Comparison of ENCODE assay signal across 16 cellular contexts in genomic region chr9:38107811-38108304, GRCh38. TPM values are rescaled to one million over a fixed set of nuclear protein-coding genes. Genes with fewer than 3 reads are reported as not detected.
DNase-seq lines count a peak whose midpoint lies in the region; ATAC-seq, FAIRE-seq and TF ChIP-seq lines count a peak whose summit lies in the region.
"Had no signal": no experiment of that assay in that cellular context is flagged by ENCODE, and none has a peak within 500 bp of the region (broad histone marks: within the 10 kb centered on the region; RNA-seq: fewer than 3 reads in every experiment).

No MANE protein-coding gene starts in this region.

- H3K4me3 Mint-ChIP-seq in activated CD4-positive, alpha-beta T cell treated with anti-CD3 and anti-CD28 coated beads, Interleukin-2, amount 10 ng/mL, durations not matched to agents 7 days and 5 days: no peak overlapping the region
- H3K4me3 Mint-ChIP-seq: activated CD4-positive, alpha-beta T cell treated with anti-CD3 and anti-CD28 coated beads, Interleukin-2, amount 10 ng/mL, durations not matched to agents 24 days and 14 days; activated T-helper 1 cell treated with anti-CD3 and anti-CD28 coated beads, Interleukin-12 subunit alpha, Interleukin-12 subunit beta, Interleukin-2, Interleukin-4 antibody, amounts not matched to agents 30 ng/mL and 10 ng/mL and 1 ng/mL, durations not matched to agents 14 hours and 24 hours and 36 hours; nephron had no signal

- H3K4me1 Mint-ChIP-seq in activated CD4-positive, alpha-beta T cell treated with anti-CD3 and anti-CD28 coated beads, Interleukin-2, amount 10 ng/mL, durations not matched to agents 7 days and 5 days: no peaks in the 10 kb centered on the region
- H3K4me1 Mint-ChIP-seq: activated CD4-positive, alpha-beta T cell treated with anti-CD3 and anti-CD28 coated beads, Interleukin-2, amount 10 ng/mL, durations not matched to agents 24 days and 14 days; nephron had no signal

- intact Hi-C loops in right cardiac atrium (cut with DNase I): no loop called here
- intact Hi-C loops in Right ventricle myocardium superior (cut with DNase I): loop anchor here (10.0 kb wide), 1 partner anchor 77 kb away; no protein-coding TSS in a partner anchor
- intact Hi-C loops in lower lobe of right lung (cut with DNase I): no loop called here

- no peak overlapping the region for H3K27ac Mint-ChIP-seq in activated CD4-positive, alpha-beta T cell treated with anti-CD3 and anti-CD28 coated beads, Interleukin-2, amount 10 ng/mL, durations not matched to agents 7 days and 5 days
- H3K27ac Mint-ChIP-seq: activated CD4-positive, alpha-beta T cell treated with anti-CD3 and anti-CD28 coated beads, Interleukin-2, amount 10 ng/mL, durations not matched to agents 24 days and 14 days; activated T-helper 1 cell treated with anti-CD3 and anti-CD28 coated beads, Interleukin-12 subunit alpha, Interleukin-12 subunit beta, Interleukin-2, Interleukin-4 antibody, amounts not matched to agents 30 ng/mL and 10 ng/mL and 1 ng/mL, durations not matched to agents 14 hours and 24 hours and 36 hours; nephron had no signal

- CTCF ChIA-PET in activated CD4-positive, alpha-beta T cell treated with anti-CD3 and anti-CD28 coated beads, Interleukin-2, amount 10 ng/mL, durations not matched to agents 7 days and 5 days (lab: Charles Lee): no interaction called here

- TF ChIP-seq POLR2A in GM12892 (IDR thresholded peaks at IDR 0.05; ENCODE audit: low read depth, low read length): no peak

- H3K9me3 ChIP-seq in right cardiac atrium (ENCODE audit: control insufficient read depth, low read length) (no peaks in the 10 kb centered on the region), lower lobe of right lung (no peaks in the 10 kb centered on the region)
- H3K9me3 ChIP-seq: adrenal gland, heart right ventricle, spleen had no signal

- no peak overlapping the region for H3K27ac ChIP-seq in right cardiac atrium (ENCODE audit: low read length)
- H3K27ac ChIP-seq in lower lobe of right lung: no peak overlapping the region
- H3K27ac ChIP-seq: adrenal gland, heart right ventricle, spleen had no signal

- H3K4me1 ChIP-seq in right cardiac atrium (ENCODE audit: control insufficient read depth, insufficient read depth, low read length) (peaks cover 5% of the 10 kb centered on the region), lower lobe of right lung (no peaks in the 10 kb centered on the region)
- H3K4me1 ChIP-seq: adrenal gland, spleen had no signal

- H3K27me3 ChIP-seq in right cardiac atrium (ENCODE audit: control insufficient read depth, insufficient read depth) (no peaks in the 10 kb centered on the region), lower lobe of right lung (ENCODE audit: low read depth) (no peaks in the 10 kb centered on the region)
- H3K27me3 ChIP-seq: adrenal gland had no signal

- H3K27me3 Mint-ChIP-seq in activated CD4-positive, alpha-beta T cell treated with anti-CD3 and anti-CD28 coated beads, Interleukin-2, amount 10 ng/mL, durations not matched to agents 7 days and 5 days: peaks cover 12% of the 10 kb centered on the region

- no peaks in the 10 kb centered on the region for H3K36me3 ChIP-seq in lower lobe of right lung
- H3K36me3 ChIP-seq: adrenal gland, heart right ventricle, spleen had no signal

- 66% methylated on average over 8 of the region's 8 CpGs for whole genome bisulfite sequencing in right cardiac atrium

- no peaks in the 10 kb centered on the region for H3K36me3 Mint-ChIP-seq in activated CD4-positive, alpha-beta T cell treated with anti-CD3 and anti-CD28 coated beads, Interleukin-2, amount 10 ng/mL, durations not matched to agents 7 days and 5 days (ENCODE audit: low read depth)

- POLR2A ChIA-PET in activated CD4-positive, alpha-beta T cell treated with anti-CD3 and anti-CD28 coated beads, Interleukin-2, amount 10 ng/mL, durations not matched to agents 7 days and 5 days (lab: Charles Lee): no interaction called here

- peak; percentile 50 to 69 for ATAC-seq in right cardiac atrium
- no peak for ATAC-seq in Right ventricle myocardium superior (ENCODE audit: poor library complexity)
- ATAC-seq in lower lobe of right lung: no peak
- ATAC-seq: heart right ventricle, left ventricle myocardium superior had no signal

- H3K4me3 ChIP-seq in right cardiac atrium (ENCODE audit: low read length) (no peak overlapping the region), lower lobe of right lung (no peak overlapping the region)
- H3K4me3 ChIP-seq: adrenal gland, heart right ventricle, spleen had no signal

- H3K9me3 Mint-ChIP-seq in activated CD4-positive, alpha-beta T cell treated with anti-CD3 and anti-CD28 coated beads, Interleukin-2, amount 10 ng/mL, durations not matched to agents 7 days and 5 days: no peaks in the 10 kb centered on the region
- H3K9me3 Mint-ChIP-seq: activated CD4-positive, alpha-beta T cell treated with anti-CD3 and anti-CD28 coated beads, Interleukin-2, amount 10 ng/mL, durations not matched to agents 24 days and 14 days; activated T-helper 1 cell treated with anti-CD3 and anti-CD28 coated beads, Interleukin-12 subunit alpha, Interleukin-12 subunit beta, Interleukin-2, Interleukin-4 antibody, amounts not matched to agents 30 ng/mL and 10 ng/mL and 1 ng/mL, durations not matched to agents 14 hours and 24 hours and 36 hours; nephron had no signal

- peak; percentile 79 for FAIRE-seq in RCC 7860 (lab: Jason Lieb, UNC)
- no peak for FAIRE-seq in GM12892 (lab: Jason Lieb, UNC)

- TF ChIP-seq CTCF in lower lobe of right lung (IDR thresholded peaks at IDR 0.05): no peak

- peak in 1 of 3 donors; percentile 68 for DNase-seq in right cardiac atrium
- DNase-seq in Right ventricle myocardium superior: no peak
- peak; percentile 53 for DNase-seq in RCC 7860 (ENCODE audit: low spot score)
- DNase-seq in mucosa of gallbladder (ENCODE audit: low spot score): peak; percentile 33
- no peak for DNase-seq in activated CD4-positive, alpha-beta T cell treated with anti-CD3 and anti-CD28 coated beads, Interleukin-2, amount 10 ng/mL, durations not matched to agents 7 days and 5 days
- no peak for DNase-seq in inferior parietal cortex (ENCODE audit: extremely low spot score)
- DNase-seq in lower lobe of right lung: no peak
- DNase-seq in GM12892 (ENCODE audit: insufficient read length): no peak
- DNase-seq: activated CD4-positive, alpha-beta T cell treated with anti-CD3 and anti-CD28 coated beads, Interleukin-2, amount 10 ng/mL, durations not matched to agents 24 days and 14 days; heart right ventricle; left ventricle myocardium superior; MV-4-11; spleen had no signal

RNA-seq across cellular contexts. Expression of gene SHB, which starts 38.8 kb away (rescaled TPM):
- total RNA-seq in right cardiac atrium (10 to 100 TPM; 25.7 to 38.9 (median 31.0) TPM), Right ventricle myocardium superior (15.0 TPM), mucosa of gallbladder (54.5 TPM), lower lobe of right lung (25.3 TPM)
- 14.5 TPM for polyA plus RNA-seq in right cardiac atrium
- total RNA-seq in activated CD4-positive, alpha-beta T cell treated with anti-CD3 and anti-CD28 coated beads, Interleukin-2, amount 10 ng/mL, durations not matched to agents 7 days and 5 days: not detected
- polyA plus RNA-seq in GM12892 (2012; ENCODE audit: missing spikeins): 1.0 TPM

Comparison
In these comparisons a context has a peak if more than half of its experiments do, and no peak if none do; other contexts are left out.
1. ATAC-seq: peak in right cardiac atrium (2 of 2); none in Right ventricle myocardium superior (single experiment) and lower lobe of right lung (0 of 2).
2. DNase-seq: peak in RCC 7860 (single experiment) and mucosa of gallbladder (single experiment); none in Right ventricle myocardium superior (single experiment), activated CD4-positive, alpha-beta T cell treated with anti-CD3 and anti-CD28 coated beads, Interleukin-2, amount 10 ng/mL, durations not matched to agents 7 days and 5 days (single experiment), inferior parietal cortex (single experiment), lower lobe of right lung (single experiment) and GM12892 (single experiment).
3. RNA of gene SHB, which starts 38.8 kb away (total RNA-seq): 54.5 TPM in mucosa of gallbladder (single experiment), 25.7 to 38.9 TPM in right cardiac atrium, 25.3 TPM in lower lobe of right lung (single experiment) and 15.0 TPM in Right ventricle myocardium superior (single experiment); not detected in activated CD4-positive, alpha-beta T cell treated with anti-CD3 and anti-CD28 coated beads, Interleukin-2, amount 10 ng/mL, durations not matched to agents 7 days and 5 days; every median in the first group is over 10 times any median in the second.